Comparison of ENCODE assay signal across 22 cellular contexts in genomic region chr9:37444890-37445289, GRCh38. TPM values are rescaled to one million over a fixed set of nuclear protein-coding genes. Genes with fewer than 3 reads are reported as not detected.
DNase-seq lines count a peak whose midpoint lies in the region; ATAC-seq, FAIRE-seq and TF ChIP-seq lines count a peak whose summit lies in the region.
"Had no signal": no experiment of that assay in that cellular context is flagged by ENCODE, and none has a peak within 500 bp of the region (broad histone marks: within the 10 kb centered on the region; RNA-seq: fewer than 3 reads in every experiment).

No MANE protein-coding gene starts in this region.

- no peak overlapping the region for H3K4me3 ChIP-seq in A549
- no peak overlapping the region for H3K4me3 ChIP-seq in mucosa of descending colon
- H3K4me3 ChIP-seq in prostate gland = no peak overlapping the region
- H3K4me3 ChIP-seq: SK-N-MC had no signal

- H3K36me3 ChIP-seq in mucosa of descending colon (ENCODE audit: low read depth) = no peaks in the 10 kb centered on the region
- no peaks in the 10 kb centered on the region for H3K36me3 ChIP-seq in prostate gland

- intact Hi-C loops in mucosa of descending colon (cut with DNase I, micrococcal nuclease) = no loop called here
- intact Hi-C loops in prostate gland (cut with DNase I) = no loop called here

- no peaks in the 10 kb centered on the region for H3K27me3 ChIP-seq in prostate gland (replicated peaks; ENCODE audit: insufficient read depth)

- H3K4me1 ChIP-seq in A549 (peaks cover 16% of the 10 kb centered on the region), mucosa of descending colon (ENCODE audit: low read depth) (peaks cover 13% of the 10 kb centered on the region), prostate gland (replicated peaks) (no peaks in the 10 kb centered on the region)

- H3K9me3 ChIP-seq in A549 = no peaks in the 10 kb centered on the region
- no peaks in the 10 kb centered on the region for H3K9me3 ChIP-seq in mucosa of descending colon
- no peaks in the 10 kb centered on the region for H3K9me3 ChIP-seq in prostate gland

- CTCF ChIA-PET in A549 (lab: Yijun Ruan, JAX) = interaction anchor here (1.0 to 2.5 kb wide), 3 partner anchors 9 to 29 kb away, joined by 3 to 8 read pairs (median 4); no protein-coding TSS in a partner anchor

- H3K9me3 Mint-ChIP-seq in endothelial cell (ENCODE audit: unreplicated experiment) = no peaks in the 10 kb centered on the region

- DNase-seq in A549 (ENCODE audit: low read depth in 1 of 2, low spot score in 1 of 2) = no peak
- peak; percentile 48 for DNase-seq in DMS53 treated with DMSO at 0.1 percent for 48 hours (lab: John Stamatoyannopoulos, UW; ENCODE audit: unreplicated experiment)
- DNase-seq in endothelial cell (ENCODE audit: low spot score) = no peak
- DNase-seq in mucosa of descending colon = no peak
- no peak for DNase-seq in GM03348 (ENCODE audit: low spot score)
- DNase-seq in NCI-H2171 treated with DMSO at 0.1 percent for 48 hours (lab: John Stamatoyannopoulos, UW) = no peak
- DNase-seq in prostate gland (ENCODE audit: low spot score) = no peak
- DNase-seq: AML-193; GOT3; Kasumi-1; MM.1S; NCI-H1092; NCI-H1436 treated with DMSO at 0.1 percent for 48 hours; NCI-H2029; NCI-H2171; NCI-H446; NK-92 treated with Interleukin-12 subunit alpha and Interleukin-12 subunit beta, amount 100 ng/mL, for 24 hours; SHP77 had no signal

- TF ChIP-seq EP300 in A549 (IDR thresholded peaks at IDR 0.05) = no peak

- TF ChIP-seq POLR2A in A549 (IDR thresholded peaks at IDR 0.05; ENCODE audit: low read length) (no peak), prostate gland (IDR thresholded peaks at IDR 0.05) (no peak)

- no peak for TF ChIP-seq RAD21 in A549 (conservative IDR thresholded peaks at IDR 0.05 in 1 of 2, IDR thresholded peaks at IDR 0.05 in 1 of 2)

- ATAC-seq in A549 (no peak; a peak in 2 of 6 replicates), mucosa of descending colon (peak; percentile 67)
- ATAC-seq: HCT116 had no signal

- H3K27ac ChIP-seq in A549 (no peak overlapping the region), prostate gland (no peak overlapping the region)
- H3K27ac ChIP-seq: C4-2B, SK-N-MC had no signal

- no peaks in the 10 kb centered on the region for H3K4me1 Mint-ChIP-seq in endothelial cell (ENCODE audit: unreplicated experiment)

- no peak for FAIRE-seq in A549 (lab: Jason Lieb, UNC)
- FAIRE-seq: G401.6 had no signal

- WGBS in A549 (ENCODE audit: missing lambda C conversion rate) = 0% methylated on average over 2 of the region's 2 CpGs
- 46% methylated on average over 2 of the region's 2 CpGs for WGBS in prostate gland

- POLR2A ChIA-PET in A549 (lab: Yijun Ruan, JAX) = interaction anchor here (1.1 kb wide), 1 partner anchor 21 kb away, joined by 5 read pairs; the partner anchor contains the start of gene ZBTB5

- TF ChIP-seq CTCF in A549 (IDR thresholded peaks at IDR 0.05) (no peak), endothelial cell (IDR thresholded peaks at IDR 0.05; ENCODE audit: unreplicated experiment) (no peak), mucosa of descending colon (IDR thresholded peaks at IDR 0.05) (no peak), prostate gland (IDR thresholded peaks at IDR 0.05) (no peak)

- peaks cover 1% of the 10 kb centered on the region for H3K27me3 Mint-ChIP-seq in endothelial cell (ENCODE audit: unreplicated experiment)

- H3K4me2 ChIP-seq in A549 = peak overlapping the region; percentile 53

- H3K27ac Mint-ChIP-seq in endothelial cell (ENCODE audit: unreplicated experiment) = peak overlapping the region; percentile 36

- peaks cover 15% of the 10 kb centered on the region for H3K36me3 Mint-ChIP-seq in endothelial cell (ENCODE audit: low read depth, unreplicated experiment)

- no peak overlapping the region for H3K4me3 Mint-ChIP-seq in endothelial cell (ENCODE audit: unreplicated experiment)

TF ChIP-seq in A549, 52 proteins besides CTCF, POLR2A, EP300 and RAD21:
- TF ChIP-seq CBX2 (IDR thresholded peaks at IDR 0.05; ENCODE audit: borderline replicate concordance, low read depth) (no peak), HMGXB4 (CRISPR knock-in tag; IDR thresholded peaks at IDR 0.05; ENCODE audit: borderline replicate concordance) (no peak), POLR2AphosphoS2 (conservative IDR thresholded peaks at IDR 0.05; ENCODE audit: low read length) (no peak), ESRRA (IDR thresholded peaks at IDR 0.05; ENCODE audit: borderline replicate concordance, low read length) (no peak), CHD4 (IDR thresholded peaks at IDR 0.05; ENCODE audit: borderline replicate concordance) (no peak), CEBPB (IDR thresholded peaks at IDR 0.05) (no peak), HOXB13 (CRISPR knock-in tag; IDR thresholded peaks at IDR 0.05; ENCODE audit: low read depth) (no peak), CBX8 (IDR thresholded peaks at IDR 0.05) (no peak), NFE2L2 (conservative IDR thresholded peaks at IDR 0.05; ENCODE audit: low read length) (no peak), USF2 (IDR thresholded peaks at IDR 0.05) (no peak), TP53 (CRISPR knock-in tag; IDR thresholded peaks at IDR 0.05) (no peak), CHD2 (IDR thresholded peaks at IDR 0.05; ENCODE audit: low read length, partially characterized antibody) (no peak), EHF (CRISPR knock-in tag; IDR thresholded peaks at IDR 0.05) (no peak), SREBF2 (IDR thresholded peaks at IDR 0.05) (no peak), HOXA7 (CRISPR knock-in tag; IDR thresholded peaks at IDR 0.05) (no peak), HDAC2 (IDR thresholded peaks at IDR 0.05) (no peak), FOXS1 (CRISPR knock-in tag; IDR thresholded peaks at IDR 0.05) (no peak), RARB (CRISPR knock-in tag; IDR thresholded peaks at IDR 0.05) (no peak)
TF ChIP-seq in A549: peak in this region for 0.

RNA-seq across cellular contexts. Expression of gene ZBTB5, which starts 20.4 kb away (rescaled TPM):
- polyA plus RNA-seq in A549 (2011; rRNA removed) (18.1 and 19.8 TPM in 2 replicates), A549 (2017; fragmentation: RNase III; extraction: RNeasy Plus Mini Kit Qiagen cat#74134 plus additional on column Dnase treatment) (10.7 to 12.4 TPM (median 11.7 TPM) in 3 replicates)
- polyA plus RNA-seq in A549 (2012; cell fraction: cytosol; rRNA removed) = 6.7 and 8.8 TPM in 2 replicates
- 12.0 and 15.5 TPM in 2 replicates for polyA plus RNA-seq in A549 (2012; cell fraction: nucleus; rRNA removed)
- polyA minus RNA-seq in A549 (2011; rRNA and poly(A)+ RNA removed) = 26.7 and 29.1 TPM in 2 replicates
- total RNA-seq in endothelial cell (ENCODE audit: unreplicated experiment) (9.0 TPM), mucosa of descending colon (10 to 100 TPM in 1 of 3 donors, 1 to 10 TPM in 2; 7.8 to 11.9 (median 9.5) TPM), prostate gland (10 to 100 TPM; 17.8 to 26.6 TPM)

RNA-seq across cellular contexts. Expression of gene GRHPR, which starts 22.4 kb away (rescaled TPM):
- polyA plus RNA-seq in A549 (2011; rRNA removed) = 111 and 132 TPM in 2 replicates
- 257 and 266 TPM in 2 replicates for polyA plus RNA-seq in A549 (2012; cell fraction: cytosol; rRNA removed)
- polyA plus RNA-seq in A549 (2012; cell fraction: nucleus; rRNA removed) = 262 and 287 TPM in 2 replicates
- polyA plus RNA-seq in A549 (2017; fragmentation: RNase III; extraction: RNeasy Plus Mini Kit Qiagen cat#74134 plus additional on column Dnase treatment) = 144 to 159 TPM (median 146 TPM) in 3 replicates
- 139 and 145 TPM in 2 replicates for polyA minus RNA-seq in A549 (2011; rRNA and poly(A)+ RNA removed)
- total RNA-seq in endothelial cell (ENCODE audit: unreplicated experiment) = 81.5 TPM
- total RNA-seq in mucosa of descending colon = 10 to 100 TPM; 63.0 to 81.3 (median 79.5) TPM
- 100 to 1,000 TPM; 191 to 275 TPM for total RNA-seq in prostate gland

RNA-seq across cellular contexts. Expression of gene POLR1E, which starts 40.9 kb away (rescaled TPM):
- polyA plus RNA-seq in A549 (2011; rRNA removed) = 47.2 and 49.8 TPM in 2 replicates
- polyA plus RNA-seq in A549 (2012; cell fraction: cytosol; rRNA removed) = 37.6 and 38.4 TPM in 2 replicates
- 12.5 and 13.4 TPM in 2 replicates for polyA plus RNA-seq in A549 (2012; cell fraction: nucleus; rRNA removed)
- polyA plus RNA-seq in A549 (2017; fragmentation: RNase III; extraction: RNeasy Plus Mini Kit Qiagen cat#74134 plus additional on column Dnase treatment) = 39.0 to 48.6 TPM (median 41.9 TPM) in 3 replicates
- 28.3 and 29.1 TPM in 2 replicates for polyA minus RNA-seq in A549 (2011; rRNA and poly(A)+ RNA removed)
- total RNA-seq in endothelial cell (ENCODE audit: unreplicated experiment) = 16.9 TPM
- 10 to 100 TPM; 10.5 to 21.2 (median 11.2) TPM for total RNA-seq in mucosa of descending colon
- 10 to 100 TPM; 20.7 to 21.0 TPM for total RNA-seq in prostate gland
